In genomic region chr7:134155871-134156270, GRCh38 we compare ENCODE assay signal across 21 cellular contexts.
"Had no signal": no experiment of that assay in that cellular context is flagged by ENCODE, and none has a peak within 500 bp of the region (broad histone marks: within the 10 kb centered on the region; RNA-seq: fewer than 3 reads in every experiment).

No MANE protein-coding gene starts in this region.

- ATAC-seq: activated CD8-positive, alpha-beta T cell treated with anti-CD3 and anti-CD28 coated beads for 36 hours had no signal

- H3K4me1 Mint-ChIP-seq: activated naive CD4-positive, alpha-beta T cell treated with anti-CD3 and anti-CD28 coated beads, Interleukin-2, amount 50 U/mL, for 24 hours; central memory CD8-positive, alpha-beta T cell had no signal

- H3K36me3 Mint-ChIP-seq: activated naive CD4-positive, alpha-beta T cell treated with anti-CD3 and anti-CD28 coated beads, Interleukin-2, amount 50 U/mL, for 24 hours; activated naive CD8-positive, alpha-beta T cell treated with anti-CD3 and anti-CD28 coated beads, Interleukin-2, amount 10 ng/mL, durations not matched to agents 7 days and 5 days had no signal

- DNase-seq: activated CD4-positive, alpha-beta T cell treated with anti-CD3 and anti-CD28 coated beads, Interleukin-2, amount 10 ng/mL, durations not matched to agents 24 days and 14 days; activated CD4-positive, alpha-beta T cell treated with anti-CD3 and anti-CD28 coated beads, Interleukin-2, amount 50 U/mL, for 4 hours; activated CD8-positive, alpha-beta T cell treated with anti-CD3 and anti-CD28 coated beads for 36 hours; activated gamma-delta T cell; activated naive CD4-positive, alpha-beta T cell treated with Interleukin-2 at 50 U/mL for 16 hours; activated naive CD8-positive, alpha-beta T cell treated with anti-CD3 and anti-CD28 coated beads, Interleukin-2, amount 10 ng/mL, durations not matched to agents 7 days and 5 days; activated T-cell treated with anti-CD3 and anti-CD28 coated beads, Interleukin-2, amount 50 U/mL, for 24 hours; amygdala; NCI-H1436 treated with DMSO at 0.1 percent for 48 hours; NCI-H1694 treated with DMSO at 0.1 percent for 48 hours; NCI-H2029; NCI-H2171 treated with DMSO at 0.1 percent for 48 hours; NCI-H2227 treated with DMSO at 0.1 percent for 48 hours; NCI-H446; NCI-H510A treated with DMSO at 0.1 percent for 48 hours; OCI-M1; Right ventricle myocardium superior; T1000 had no signal

- H3K27ac Mint-ChIP-seq: activated CD4-positive, alpha-beta T cell treated with anti-CD3 and anti-CD28 coated beads, Interleukin-2, amount 10 ng/mL, durations not matched to agents 24 days and 14 days; activated CD8-positive, alpha-beta T cell treated with anti-CD3 and anti-CD28 coated beads for 36 hours; activated naive CD4-positive, alpha-beta T cell treated with anti-CD3 and anti-CD28 coated beads, Interleukin-2, amount 50 U/mL, for 24 hours; activated naive CD8-positive, alpha-beta T cell treated with anti-CD3 and anti-CD28 coated beads, Interleukin-2, amount 10 ng/mL, durations not matched to agents 7 days and 5 days; activated T-cell treated with anti-CD3 and anti-CD28 coated beads, Interleukin-2, amount 50 U/mL, for 24 hours; activated T-helper 2 cell treated with anti-CD3 and anti-CD28 coated beads, Interferon-gamma antibody, Interleukin-2, Interleukin-4, amounts not matched to agents 10 μg/mL and 5 μg/mL and 100 μg/mL, durations not matched to agents 14 hours and 24 hours and 36 hours had no signal

- H3K27me3 Mint-ChIP-seq: activated CD8-positive, alpha-beta T cell treated with anti-CD3 and anti-CD28 coated beads for 36 hours had no signal

- H3K4me3 Mint-ChIP-seq: activated CD4-positive, alpha-beta T cell treated with anti-CD3 and anti-CD28 coated beads, Interleukin-2, amount 10 ng/mL, durations not matched to agents 24 days and 14 days; activated CD8-positive, alpha-beta T cell treated with anti-CD3 and anti-CD28 coated beads for 36 hours; activated naive CD4-positive, alpha-beta T cell treated with anti-CD3 and anti-CD28 coated beads, Interleukin-2, amount 50 U/mL, for 24 hours; activated naive CD8-positive, alpha-beta T cell treated with anti-CD3 and anti-CD28 coated beads, Interleukin-2, amount 10 ng/mL, durations not matched to agents 7 days and 5 days; activated T-cell treated with anti-CD3 and anti-CD28 coated beads, Interleukin-2, amount 50 U/mL, for 24 hours; central memory CD8-positive, alpha-beta T cell had no signal

- H3K9me3 Mint-ChIP-seq: activated CD4-positive, alpha-beta T cell treated with anti-CD3 and anti-CD28 coated beads, Interleukin-2, amount 10 ng/mL, durations not matched to agents 24 days and 14 days; activated CD8-positive, alpha-beta T cell treated with anti-CD3 and anti-CD28 coated beads for 36 hours; activated naive CD4-positive, alpha-beta T cell treated with anti-CD3 and anti-CD28 coated beads, Interleukin-2, amount 50 U/mL, for 24 hours; activated naive CD8-positive, alpha-beta T cell treated with anti-CD3 and anti-CD28 coated beads, Interleukin-2, amount 10 ng/mL, durations not matched to agents 7 days and 5 days; activated T-cell treated with anti-CD3 and anti-CD28 coated beads, Interleukin-2, amount 50 U/mL, for 24 hours; activated T-helper 2 cell treated with anti-CD3 and anti-CD28 coated beads, Interferon-gamma antibody, Interleukin-2, Interleukin-4, amounts not matched to agents 10 μg/mL and 5 μg/mL and 100 μg/mL, durations not matched to agents 14 hours and 24 hours and 36 hours; central memory CD8-positive, alpha-beta T cell had no signal
